In the genomic region with DNA sequence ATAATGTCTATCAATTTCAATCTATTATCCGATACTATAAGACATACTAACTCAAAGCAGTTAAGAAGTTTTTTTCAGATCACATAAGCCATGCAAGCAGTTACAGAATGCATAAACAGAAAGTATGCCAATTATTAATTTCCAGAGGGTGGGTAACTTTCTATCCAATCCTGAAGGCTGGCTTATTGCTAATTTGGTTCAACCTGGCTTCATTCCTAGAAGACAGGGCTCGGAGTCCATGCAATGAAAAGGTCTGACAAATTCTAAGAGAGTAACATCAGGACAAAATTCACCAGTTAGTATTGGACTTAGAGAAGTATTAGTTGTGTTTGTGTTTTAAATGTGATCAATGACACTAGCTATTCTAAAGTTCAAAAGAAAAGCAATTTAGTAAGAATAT, we compare ENCODE assay signal across 1 cellular context.
TF ChIP-seq lines count a peak whose summit lies in the region.

No MANE protein-coding gene starts in this region.

TF ChIP-seq in liver, 16 proteins besides CTCF, POLR2A, EP300 and RAD21 (continued from another document):
- TF ChIP-seq, protein P1, sequence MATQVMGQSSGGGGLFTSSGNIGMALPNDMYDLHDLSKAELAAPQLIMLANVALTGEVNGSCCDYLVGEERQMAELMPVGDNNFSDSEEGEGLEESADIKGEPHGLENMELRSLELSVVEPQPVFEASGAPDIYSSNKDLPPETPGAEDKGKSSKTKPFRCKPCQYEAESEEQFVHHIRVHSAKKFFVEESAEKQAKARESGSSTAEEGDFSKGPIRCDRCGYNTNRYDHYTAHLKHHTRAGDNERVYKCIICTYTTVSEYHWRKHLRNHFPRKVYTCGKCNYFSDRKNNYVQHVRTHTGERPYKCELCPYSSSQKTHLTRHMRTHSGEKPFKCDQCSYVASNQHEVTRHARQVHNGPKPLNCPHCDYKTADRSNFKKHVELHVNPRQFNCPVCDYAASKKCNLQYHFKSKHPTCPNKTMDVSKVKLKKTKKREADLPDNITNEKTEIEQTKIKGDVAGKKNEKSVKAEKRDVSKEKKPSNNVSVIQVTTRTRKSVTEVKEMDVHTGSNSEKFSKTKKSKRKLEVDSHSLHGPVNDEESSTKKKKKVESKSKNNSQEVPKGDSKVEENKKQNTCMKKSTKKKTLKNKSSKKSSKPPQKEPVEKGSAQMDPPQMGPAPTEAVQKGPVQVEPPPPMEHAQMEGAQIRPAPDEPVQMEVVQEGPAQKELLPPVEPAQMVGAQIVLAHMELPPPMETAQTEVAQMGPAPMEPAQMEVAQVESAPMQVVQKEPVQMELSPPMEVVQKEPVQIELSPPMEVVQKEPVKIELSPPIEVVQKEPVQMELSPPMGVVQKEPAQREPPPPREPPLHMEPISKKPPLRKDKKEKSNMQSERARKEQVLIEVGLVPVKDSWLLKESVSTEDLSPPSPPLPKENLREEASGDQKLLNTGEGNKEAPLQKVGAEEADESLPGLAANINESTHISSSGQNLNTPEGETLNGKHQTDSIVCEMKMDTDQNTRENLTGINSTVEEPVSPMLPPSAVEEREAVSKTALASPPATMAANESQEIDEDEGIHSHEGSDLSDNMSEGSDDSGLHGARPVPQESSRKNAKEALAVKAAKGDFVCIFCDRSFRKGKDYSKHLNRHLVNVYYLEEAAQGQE (IDR thresholded peaks at IDR 0.05), result no peak
- TF ChIP-seq GABPA (IDR thresholded peaks at IDR 0.05 in 1 of 2, conservative IDR thresholded peaks at IDR 0.05 in 1 of 2), result no peak
